1 cellular context compared by ENCODE assay signal in the genomic region with DNA sequence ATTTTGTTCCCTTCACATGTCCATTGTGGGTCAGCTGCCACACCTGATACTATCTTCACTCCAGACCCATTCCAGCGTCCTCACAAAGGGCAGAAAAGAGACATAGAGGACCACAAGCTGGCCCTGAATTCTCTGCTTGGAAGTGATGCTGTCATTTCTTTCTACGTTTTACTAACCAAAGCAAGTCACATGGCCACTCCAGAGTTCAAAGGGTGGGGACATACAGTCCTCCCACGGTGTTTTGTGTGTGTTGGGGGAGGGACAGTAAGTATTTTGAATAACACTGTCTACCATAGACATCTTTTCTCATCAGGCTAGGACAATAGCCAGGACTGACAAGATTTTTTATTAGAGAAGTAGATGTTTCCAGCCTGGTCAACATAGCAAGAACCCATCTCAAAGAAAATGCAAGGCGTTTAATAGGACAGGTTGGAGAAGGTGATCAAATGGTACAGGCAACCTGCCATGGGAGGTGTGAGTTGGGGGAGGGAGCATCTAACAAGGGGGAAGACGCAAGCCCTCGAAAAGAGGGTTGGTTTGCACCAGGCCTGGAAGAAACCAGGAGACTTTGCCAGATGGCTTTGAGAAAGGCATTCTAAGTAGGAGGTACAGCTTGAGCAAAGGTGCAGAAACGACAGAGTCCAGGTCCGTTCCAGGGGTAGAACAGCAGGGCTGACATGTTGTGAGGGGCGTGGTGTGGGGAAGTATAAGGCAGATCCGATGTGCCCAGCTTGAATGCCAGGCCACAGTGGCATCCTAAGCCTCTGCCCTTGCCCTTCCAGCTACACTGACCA.
A peak's percentile ranks its signal among the peaks of the same experiment; 100 is the strongest.
TF ChIP-seq lines count a peak whose summit lies in the region.

No MANE protein-coding gene starts in this region.

TF ChIP-seq in HepG2, 621 proteins besides CTCF, POLR2A, EP300 and RAD21:
- TF ChIP-seq, protein P1, sequence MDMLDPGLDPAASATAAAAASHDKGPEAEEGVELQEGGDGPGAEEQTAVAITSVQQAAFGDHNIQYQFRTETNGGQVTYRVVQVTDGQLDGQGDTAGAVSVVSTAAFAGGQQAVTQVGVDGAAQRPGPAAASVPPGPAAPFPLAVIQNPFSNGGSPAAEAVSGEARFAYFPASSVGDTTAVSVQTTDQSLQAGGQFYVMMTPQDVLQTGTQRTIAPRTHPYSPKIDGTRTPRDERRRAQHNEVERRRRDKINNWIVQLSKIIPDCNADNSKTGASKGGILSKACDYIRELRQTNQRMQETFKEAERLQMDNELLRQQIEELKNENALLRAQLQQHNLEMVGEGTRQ (IDR thresholded peaks at IDR 0.05; ENCODE audit: low read depth, low read length) = no peak
- TF ChIP-seq, protein P1 (CRISPR knock-in tag; IDR thresholded peaks at IDR 0.05; ENCODE audit: borderline replicate concordance) = peak; percentile 25; the same call in 1 of the 2 replicates
- no peak for TF ChIP-seq MBNL3 (CRISPR knock-in tag; conservative IDR thresholded peaks at IDR 0.05)
